In the genomic region with DNA sequence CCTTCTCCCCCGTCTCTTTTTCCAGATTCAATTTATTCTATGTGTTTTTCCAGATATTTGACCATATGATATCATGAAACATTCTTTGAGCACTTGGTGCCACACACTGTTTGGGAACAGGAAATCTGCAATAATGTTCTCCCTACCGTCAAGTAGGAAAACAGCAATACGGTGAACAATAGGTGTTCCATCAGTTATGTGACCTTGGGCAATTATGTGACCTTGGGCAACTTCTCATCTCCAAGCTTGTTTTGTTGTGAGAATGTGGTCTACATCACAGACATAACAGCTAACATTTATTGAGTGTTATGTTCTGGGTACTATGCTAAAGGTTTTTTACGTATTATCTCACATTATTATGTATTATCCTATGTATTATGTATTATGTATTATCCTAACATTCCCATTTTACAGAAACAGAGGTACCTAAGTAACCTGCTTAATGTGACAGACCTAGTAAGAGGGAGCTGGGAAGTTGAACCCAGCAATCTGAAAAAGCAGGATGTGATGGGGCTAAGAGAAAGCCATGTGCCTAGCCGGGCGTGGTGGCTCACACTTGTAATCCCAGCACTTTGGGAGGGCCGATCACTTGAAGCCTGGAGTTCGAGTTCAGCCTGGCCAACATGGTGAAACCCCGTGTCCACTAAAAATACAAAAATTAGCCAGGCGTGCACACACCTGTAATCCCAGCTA, we compare ENCODE assay signal across 8 cellular contexts. TPM values are rescaled to one million over a fixed set of nuclear protein-coding genes. Genes with fewer than 3 reads are reported as not detected.
DNase-seq lines count a peak whose midpoint lies in the region; TF ChIP-seq lines count a peak whose summit lies in the region.

No MANE protein-coding gene starts in this region.

- no peaks in the 10 kb centered on the region for H4K20me1 ChIP-seq in SU-DHL-6 (ENCODE audit: low read depth, low read length)

- H3K9me3 ChIP-seq in SU-DHL-6 (ENCODE audit: insufficient read depth, low read length) (no peaks in the 10 kb centered on the region), skeletal muscle satellite cell (replicated peaks; ENCODE audit: low read length) (no peaks in the 10 kb centered on the region)

- H3K36me3 ChIP-seq in SU-DHL-6 (ENCODE audit: low read length) = no peaks in the 10 kb centered on the region
- peaks cover 5% of the 10 kb centered on the region for H3K36me3 ChIP-seq in skeletal muscle satellite cell (ENCODE audit: insufficient read depth, low read length)

- H3K27me3 ChIP-seq in SU-DHL-6 (ENCODE audit: low read length) (no peaks in the 10 kb centered on the region), skeletal muscle satellite cell (ENCODE audit: control insufficient read depth, insufficient read depth, low read length) (no peaks in the 10 kb centered on the region)

- H3K79me2 ChIP-seq in SU-DHL-6 (ENCODE audit: insufficient read depth, low read length) = peaks cover 25% of the 10 kb centered on the region

- H3K4me3 ChIP-seq in SU-DHL-6 (ENCODE audit: insufficient read depth, low read length, poor library complexity, severe bottlenecking) (peak overlapping the region; percentile 92), fibroblast of pulmonary artery (replicated peaks; ENCODE audit: low read depth, low read length) (peak overlapping the region; percentile 65), skeletal muscle satellite cell (ENCODE audit: low read length) (peak overlapping the region; percentile 90)

- DNase-seq in DMS53 (lab: John Stamatoyannopoulos, UW) = peak; percentile 26
- no peak for DNase-seq in DMS53 treated with DMSO at 0.1 percent for 48 hours (lab: John Stamatoyannopoulos, UW; ENCODE audit: unreplicated experiment)
- no peak for DNase-seq in fibroblast of pulmonary artery (ENCODE audit: low read depth)
- no peak for DNase-seq in stimulated activated CD4-positive, alpha-beta T cell treated with anti-CD3 and anti-CD28 coated beads, Interleukin-2, amount 100 ng/mL, for 48 hours
- no peak for DNase-seq in GM19238 (ENCODE audit: insufficient read length, low spot score)
- DNase-seq in UCSD-AML1 (lab: John Stamatoyannopoulos, UW; ENCODE audit: unreplicated experiment) = no peak

- no peaks in the 10 kb centered on the region for H3K9me2 ChIP-seq in SU-DHL-6 (replicated peaks; ENCODE audit: insufficient read depth, low read length)

- TF ChIP-seq CTCF in SU-DHL-6 (IDR thresholded peaks at IDR 0.05; ENCODE audit: insufficient read depth, low read length, poor library complexity, severe bottlenecking) (no peak), fibroblast of pulmonary artery (IDR thresholded peaks at IDR 0.05; ENCODE audit: low read length, missing control alignments) (no peak)

- H3K27ac ChIP-seq in SU-DHL-6 (ENCODE audit: low read depth, low read length) = no peak overlapping the region

- no peak overlapping the region for H2AFZ ChIP-seq in SU-DHL-6 (ENCODE audit: low read depth, low read length, severe bottlenecking)

- H3K4me1 ChIP-seq in skeletal muscle satellite cell (ENCODE audit: control insufficient read depth, insufficient read depth, low read length) = peaks cover 30% of the 10 kb centered on the region

- H3K4me2 ChIP-seq in SU-DHL-6 (ENCODE audit: low read depth, low read length, poor library complexity, severe bottlenecking) = peak overlapping the region; percentile 90
- H3K4me2 ChIP-seq in skeletal muscle satellite cell (ENCODE audit: low read length) = peak overlapping the region; percentile 99

- peak overlapping the region; percentile 95 for H3K9ac ChIP-seq in SU-DHL-6 (ENCODE audit: low read length)
- H3K9ac ChIP-seq in skeletal muscle satellite cell (ENCODE audit: low read depth, low read length) = peak overlapping the region; percentile 99

- H3F3A ChIP-seq in SU-DHL-6 (ENCODE audit: insufficient read depth) = peaks cover 21% of the 10 kb centered on the region

RNA-seq across cellular contexts. Expression of a gene that starts 1.2 kb away (rescaled TPM):
- total RNA-seq in skeletal muscle satellite cell (2012; rRNA removed) = 26.6 and 31.2 TPM in 2 replicates

RNA-seq across cellular contexts. Expression of a gene that starts 48.4 kb away (rescaled TPM):
- total RNA-seq in skeletal muscle satellite cell (2012; rRNA removed) = 226 and 241 TPM in 2 replicates

RNA-seq across cellular contexts. Expression of a gene that starts 58.6 kb away (rescaled TPM):
- total RNA-seq in skeletal muscle satellite cell (2012; rRNA removed) = 0.51 and 0.87 TPM in 2 replicates
